Comparison of ENCODE assay signal across 16 cellular contexts in genomic region chr10:1119501-1119900, GRCh38.
DNase-seq lines count a peak whose midpoint lies in the region; ATAC-seq and TF ChIP-seq lines count a peak whose summit lies in the region.
"Had no signal": no experiment of that assay in that cellular context is flagged by ENCODE, and none has a peak within 500 bp of the region (broad histone marks: within the 10 kb centered on the region; RNA-seq: fewer than 3 reads in every experiment).

No MANE protein-coding gene starts in this region.

- H3K27ac ChIP-seq in right atrium auricular region: no peak overlapping the region
- H3K27ac ChIP-seq: 22Rv1 had no signal

- H3K4me1 ChIP-seq in right atrium auricular region: peaks cover 0 to 6% of the 10 kb centered on the region in 2 donors

- TF ChIP-seq CTCF in right atrium auricular region (IDR thresholded peaks at IDR 0.05): no peak
- TF ChIP-seq CTCF in endothelial cell (IDR thresholded peaks at IDR 0.05; ENCODE audit: unreplicated experiment): no peak
- no peak for TF ChIP-seq CTCF in HFFc6 (IDR thresholded peaks at IDR 0.05)

- H3K4me1 Mint-ChIP-seq in activated CD4-positive, alpha-beta memory T cell treated with anti-CD3 and anti-CD28 coated beads, Interleukin-2, amount 10 ng/mL, durations not matched to agents 7 days and 5 days: peaks cover 24% of the 10 kb centered on the region
- peaks cover 28% of the 10 kb centered on the region for H3K4me1 Mint-ChIP-seq in activated CD4-positive, alpha-beta memory T cell treated with anti-CD3 and anti-CD28 coated beads for 36 hours (ENCODE audit: low read depth)
- H3K4me1 Mint-ChIP-seq in endothelial cell (ENCODE audit: unreplicated experiment) (peaks cover 19% of the 10 kb centered on the region), HFFc6 (ENCODE audit: low read depth) (no peaks in the 10 kb centered on the region)
- peaks cover 44% of the 10 kb centered on the region for H3K4me1 Mint-ChIP-seq in activated CD4-positive, alpha-beta T cell treated with anti-CD3 and anti-CD28 coated beads for 36 hours

- intact Hi-C loops in activated CD4-positive, alpha-beta memory T cell treated with anti-CD3 and anti-CD28 coated beads for 36 hours (cut with micrococcal nuclease): loop anchor here (10.0 kb wide), 3 partner anchors 135 to 235 kb away; no protein-coding TSS in a partner anchor
- intact Hi-C loops in left cardiac atrium (cut with DNase I): no loop called here
- intact Hi-C loops in activated CD4-positive, alpha-beta T cell treated with anti-CD3 and anti-CD28 coated beads for 36 hours (cut with DNase I, micrococcal nuclease): no loop called here

- POLR2A ChIA-PET in activated CD4-positive, alpha-beta memory T cell treated with anti-CD3 and anti-CD28 coated beads, Interleukin-2, amount 10 ng/mL, durations not matched to agents 7 days and 5 days (lab: Charles Lee): interaction anchor here (1.1 kb wide), 1 partner anchor 16 kb away, joined by 3 read pairs; no protein-coding TSS in a partner anchor
- POLR2A ChIA-PET in activated CD4-positive, alpha-beta memory T cell treated with anti-CD3 and anti-CD28 coated beads for 36 hours (lab: Charles Lee): no interaction called here
- POLR2A ChIA-PET in activated CD4-positive, alpha-beta T cell treated with anti-CD3 and anti-CD28 coated beads for 36 hours (lab: Charles Lee): interaction anchor here (0.5 kb wide), 1 partner anchor 78 kb away, joined by 4 read pairs; no protein-coding TSS in a partner anchor

- no peak for ATAC-seq in left cardiac atrium
- ATAC-seq in activated CD4-positive, alpha-beta T cell treated with anti-CD3 and anti-CD28 coated beads for 36 hours: no peak

- H3K9me3 ChIP-seq in right atrium auricular region: no peaks in the 10 kb centered on the region

- H3K4me3 ChIP-seq in right atrium auricular region: no peak overlapping the region

- no peaks in the 10 kb centered on the region for H3K27me3 Mint-ChIP-seq in activated CD4-positive, alpha-beta memory T cell treated with anti-CD3 and anti-CD28 coated beads, Interleukin-2, amount 10 ng/mL, durations not matched to agents 7 days and 5 days
- H3K27me3 Mint-ChIP-seq in activated CD4-positive, alpha-beta memory T cell treated with anti-CD3 and anti-CD28 coated beads for 36 hours: no peaks in the 10 kb centered on the region
- H3K27me3 Mint-ChIP-seq in endothelial cell (ENCODE audit: unreplicated experiment) (peaks cover 7% of the 10 kb centered on the region), HFFc6 (ENCODE audit: insufficient read depth) (peaks cover 8% of the 10 kb centered on the region; the same call in 1 of the 2 replicates)
- H3K27me3 Mint-ChIP-seq in activated CD4-positive, alpha-beta T cell treated with anti-CD3 and anti-CD28 coated beads for 36 hours: no peaks in the 10 kb centered on the region

- peaks cover 87% of the 10 kb centered on the region for H3K36me3 Mint-ChIP-seq in activated CD4-positive, alpha-beta memory T cell treated with anti-CD3 and anti-CD28 coated beads, Interleukin-2, amount 10 ng/mL, durations not matched to agents 7 days and 5 days (ENCODE audit: low read depth)
- peaks cover 67% of the 10 kb centered on the region for H3K36me3 Mint-ChIP-seq in activated CD4-positive, alpha-beta memory T cell treated with anti-CD3 and anti-CD28 coated beads for 36 hours
- H3K36me3 Mint-ChIP-seq in endothelial cell (ENCODE audit: low read depth, unreplicated experiment) (peaks cover 47% of the 10 kb centered on the region), HFFc6 (ENCODE audit: low read depth) (peaks cover 14% of the 10 kb centered on the region)
- peaks cover 63% of the 10 kb centered on the region for H3K36me3 Mint-ChIP-seq in activated CD4-positive, alpha-beta T cell treated with anti-CD3 and anti-CD28 coated beads for 36 hours (ENCODE audit: low read depth)

- H3K36me3 ChIP-seq in right atrium auricular region: peaks cover 61% of the 10 kb centered on the region

- CTCF ChIA-PET in activated CD4-positive, alpha-beta memory T cell treated with anti-CD3 and anti-CD28 coated beads, Interleukin-2, amount 10 ng/mL, durations not matched to agents 7 days and 5 days (lab: Charles Lee): no interaction called here
- CTCF ChIA-PET in activated CD4-positive, alpha-beta memory T cell treated with anti-CD3 and anti-CD28 coated beads for 36 hours (lab: Charles Lee): interaction anchor here (1.4 kb wide), 1 partner anchor 9 kb away, joined by 4 read pairs; no protein-coding TSS in a partner anchor
- CTCF ChIA-PET in activated CD4-positive, alpha-beta T cell treated with anti-CD3 and anti-CD28 coated beads for 36 hours (lab: Charles Lee): no interaction called here

- H3K27me3 ChIP-seq in right atrium auricular region: no peaks in the 10 kb centered on the region

- no peaks in the 10 kb centered on the region for H3K9me3 Mint-ChIP-seq in activated CD4-positive, alpha-beta memory T cell treated with anti-CD3 and anti-CD28 coated beads, Interleukin-2, amount 10 ng/mL, durations not matched to agents 7 days and 5 days
- no peaks in the 10 kb centered on the region for H3K9me3 Mint-ChIP-seq in activated CD4-positive, alpha-beta memory T cell treated with anti-CD3 and anti-CD28 coated beads for 36 hours
- no peaks in the 10 kb centered on the region for H3K9me3 Mint-ChIP-seq in endothelial cell (ENCODE audit: unreplicated experiment)
- H3K9me3 Mint-ChIP-seq in activated CD4-positive, alpha-beta T cell treated with anti-CD3 and anti-CD28 coated beads for 36 hours (ENCODE audit: low read depth): no peaks in the 10 kb centered on the region
- no peaks in the 10 kb centered on the region for H3K9me3 Mint-ChIP-seq in HFFc6

- H3K4me3 Mint-ChIP-seq in activated CD4-positive, alpha-beta memory T cell treated with anti-CD3 and anti-CD28 coated beads, Interleukin-2, amount 10 ng/mL, durations not matched to agents 7 days and 5 days: no peak overlapping the region
- H3K4me3 Mint-ChIP-seq in activated CD4-positive, alpha-beta memory T cell treated with anti-CD3 and anti-CD28 coated beads for 36 hours: no peak overlapping the region
- H3K4me3 Mint-ChIP-seq in endothelial cell (ENCODE audit: unreplicated experiment) (peak overlapping the region; percentile 56), HFFc6 (no peak overlapping the region)
- no peak overlapping the region for H3K4me3 Mint-ChIP-seq in activated CD4-positive, alpha-beta T cell treated with anti-CD3 and anti-CD28 coated beads for 36 hours

- peak; percentile 14 for DNase-seq in activated CD4-positive, alpha-beta memory T cell treated with anti-CD3 and anti-CD28 coated beads, Interleukin-2, amount 10 ng/mL, durations not matched to agents 7 days and 5 days
- DNase-seq in activated CD4-positive, alpha-beta memory T cell treated with anti-CD3 and anti-CD28 coated beads for 36 hours: no peak
- DNase-seq in right atrium auricular region (ENCODE audit: low spot score) (peak; percentile 34), left cardiac atrium (no peak), endothelial cell (ENCODE audit: low spot score) (no peak), COLO668 (lab: John Stamatoyannopoulos, UW; ENCODE audit: unreplicated experiment) (no peak), HFFc6 (no peak)
- no peak for DNase-seq in activated CD4-positive, alpha-beta T cell treated with anti-CD3 and anti-CD28 coated beads for 36 hours
- DNase-seq: DMS79 treated with DMSO at 0.1 percent for 48 hours, HCEC 1CT, IMR-90, NCI-H1417 treated with DMSO at 0.1 percent for 48 hours, NCI-H2029 treated with DMSO at 0.1 percent for 48 hours, NCI-H510A, NCI-H82 had no signal

- H3K27ac Mint-ChIP-seq in activated CD4-positive, alpha-beta memory T cell treated with anti-CD3 and anti-CD28 coated beads, Interleukin-2, amount 10 ng/mL, durations not matched to agents 7 days and 5 days: no peak overlapping the region
- no peak overlapping the region for H3K27ac Mint-ChIP-seq in activated CD4-positive, alpha-beta memory T cell treated with anti-CD3 and anti-CD28 coated beads for 36 hours
- H3K27ac Mint-ChIP-seq in endothelial cell (ENCODE audit: unreplicated experiment): no peak overlapping the region
- H3K27ac Mint-ChIP-seq in activated CD4-positive, alpha-beta T cell treated with anti-CD3 and anti-CD28 coated beads for 36 hours: no peak overlapping the region
- no peak overlapping the region for H3K27ac Mint-ChIP-seq in HFFc6

Comparison
In these comparisons a context has a peak if more than half of its experiments do, and no peak if none do; other contexts are left out.
1. DNase-seq: peak in activated CD4-positive, alpha-beta memory T cell treated with anti-CD3 and anti-CD28 coated beads, Interleukin-2, amount 10 ng/mL, durations not matched to agents 7 days and 5 days (single experiment) and right atrium auricular region (single experiment); none in activated CD4-positive, alpha-beta memory T cell treated with anti-CD3 and anti-CD28 coated beads for 36 hours (single experiment), left cardiac atrium (single experiment), endothelial cell (single experiment), COLO668 (single experiment), activated CD4-positive, alpha-beta T cell treated with anti-CD3 and anti-CD28 coated beads for 36 hours (single experiment) and HFFc6 (single experiment).